10 cellular contexts compared by ENCODE assay signal in the genomic region with DNA sequence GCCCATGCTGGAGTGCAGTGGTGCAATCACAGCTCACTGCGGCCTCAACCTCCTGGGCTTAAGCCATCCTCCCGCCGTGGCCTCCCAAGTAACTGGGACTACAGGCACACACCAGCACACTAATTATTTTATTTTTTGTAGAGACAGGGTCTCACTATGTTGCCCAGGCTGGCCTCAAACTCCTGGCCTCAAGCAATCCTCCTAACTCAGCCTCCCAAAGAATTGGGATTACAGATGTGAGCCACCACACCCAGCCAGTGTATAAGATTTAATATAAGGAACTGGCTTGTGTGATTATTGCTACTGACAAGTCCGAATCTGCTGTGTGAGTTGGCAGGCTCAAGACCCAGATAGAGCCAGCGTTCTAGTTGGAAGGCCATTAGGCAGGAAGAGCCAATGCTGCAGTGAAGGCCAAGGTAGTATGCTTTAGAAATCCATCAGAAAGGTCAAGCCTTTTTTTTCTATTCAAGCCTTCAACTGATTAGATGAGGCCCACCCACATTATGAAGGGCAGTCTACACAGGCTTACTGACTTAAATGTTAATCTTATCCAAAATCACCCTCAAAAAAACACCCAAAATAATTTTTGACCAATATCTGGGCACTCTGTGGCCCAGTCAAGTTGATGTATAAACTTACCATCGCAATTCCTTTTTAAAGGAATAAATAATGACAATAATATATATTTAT. TPM values are rescaled to one million over a fixed set of nuclear protein-coding genes. Genes with fewer than 3 reads are reported as not detected.
"Had no signal": no experiment of that assay in that cellular context is flagged by ENCODE, and none has a peak within 500 bp of the region (broad histone marks: within the 10 kb centered on the region; RNA-seq: fewer than 3 reads in every experiment).

No MANE protein-coding gene starts in this region.

- DNase-seq: HFFc6, KG1 had no signal

- H3K4me2 ChIP-seq: GM23338 had no signal

- H3K9me3 ChIP-seq: HAP-1 had no signal

- H2AFZ ChIP-seq: GM23338 had no signal

- ATAC-seq: GM23338, HCT116 had no signal

- FAIRE-seq: H1, H54, HTR-8/SVneo had no signal

- H3K4me1 ChIP-seq: HAP-1 had no signal

- H3K4me3 ChIP-seq: GM23338, HAP-1 had no signal

RNA-seq across cellular contexts. Expression of gene OR2AE1, which starts 23.1 kb away (rescaled TPM):
- total RNA-seq: GM23338, H1, HFFc6, HT-29 had no signal
- polyA plus RNA-seq: GM23338, H1, IgD-negative memory B cell had no signal

RNA-seq across cellular contexts. Expression of gene GJC3, which starts 29.4 kb away (rescaled TPM):
- total RNA-seq: HFFc6, HT-29 had no signal
- polyA plus RNA-seq: IgD-negative memory B cell had no signal
